In the genomic region with DNA sequence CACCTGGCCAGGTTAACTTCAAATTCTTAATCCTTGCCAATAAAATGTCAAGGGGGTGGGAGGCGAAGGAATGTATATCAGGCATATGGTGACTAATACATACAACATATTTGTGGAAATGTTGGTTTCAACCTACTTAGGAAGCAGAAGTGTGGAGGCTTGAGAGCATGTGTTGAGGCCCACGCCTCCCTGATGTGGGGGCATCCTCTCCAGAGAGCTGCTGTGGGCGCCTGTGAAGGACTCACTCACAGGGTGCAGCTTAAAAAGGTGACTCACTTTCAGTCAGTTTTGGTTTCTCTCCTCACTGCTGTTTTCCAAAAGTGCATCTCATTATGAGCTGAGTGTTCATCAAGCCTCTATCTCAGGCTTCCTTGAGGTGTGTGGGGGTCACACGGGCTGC, we compare ENCODE assay signal across 12 cellular contexts. TPM values are rescaled to one million over a fixed set of nuclear protein-coding genes. Genes with fewer than 3 reads are reported as not detected.
DNase-seq lines count a peak whose midpoint lies in the region; ATAC-seq, FAIRE-seq and TF ChIP-seq lines count a peak whose summit lies in the region.
"Had no signal": no experiment of that assay in that cellular context is flagged by ENCODE, and none has a peak within 500 bp of the region (broad histone marks: within the 10 kb centered on the region; RNA-seq: fewer than 3 reads in every experiment).

No MANE protein-coding gene starts in this region.

- peaks cover 12% of the 10 kb centered on the region for H3F3A ChIP-seq in GM23248 (ENCODE audit: insufficient read depth)

- H3K36me3 ChIP-seq in GM23248 (ENCODE audit: low read depth) (no peaks in the 10 kb centered on the region), mesenchymal stem cell (ENCODE audit: control insufficient read depth in 1 of 2, insufficient read depth in 2 of 2, low read depth in 1 of 2, low read length in 2 of 2) (no peaks in the 10 kb centered on the region)

- no peak for FAIRE-seq in RCC 7860 (lab: Jason Lieb, UNC)
- FAIRE-seq: GM12891 had no signal

- no peak overlapping the region for H2BK15ac ChIP-seq in mesenchymal stem cell (ENCODE audit: low read depth, poor library complexity, severe bottlenecking)

- peak overlapping the region in 1 of 2 experiments; percentile 32 for H3K4ac ChIP-seq in mesenchymal stem cell (ENCODE audit: low read depth in 1 of 2, low read length in 2 of 2)

- peaks cover 14% of the 10 kb centered on the region for H3K4me1 ChIP-seq in GM23248 (ENCODE audit: insufficient read depth)
- H3K4me1 ChIP-seq in mesenchymal stem cell (ENCODE audit: control insufficient read depth, insufficient read depth, low read depth, low read length), result peaks cover 3% of the 10 kb centered on the region

- in situ Hi-C loops in GM13976 (cut with MboI; ENCODE audit: low sequenced_read_pairs, unreplicated experiment) (no loop called here), GM23248 (cut with MboI) (no loop called here)

- no peak overlapping the region for H2BK5ac ChIP-seq in mesenchymal stem cell (ENCODE audit: low read depth, low read length, poor library complexity, severe bottlenecking)

- ATAC-seq in T-cell (replicated peaks in 1 of 4), result no peak
- ATAC-seq in HG03139 (IDR thresholded peaks at IDR 0.05; ENCODE audit: unreplicated experiment), result no peak

- H3K14ac ChIP-seq in mesenchymal stem cell (ENCODE audit: low read length in 2 of 2), result peak overlapping the region in 1 of 2 experiments; percentile 55

- peak overlapping the region; percentile 32 for H2AK5ac ChIP-seq in mesenchymal stem cell (ENCODE audit: low read length, severe bottlenecking)

- H3K4me1 Mint-ChIP-seq in T-cell, result no peaks in the 10 kb centered on the region
- H3K4me1 Mint-ChIP-seq in progenitor cell of endocrine pancreas (ENCODE audit: low read depth), result peaks cover 7% of the 10 kb centered on the region

- no peak overlapping the region for H4K8ac ChIP-seq in mesenchymal stem cell (ENCODE audit: low read length)

- no peaks in the 10 kb centered on the region for H3K27me3 ChIP-seq in GM23248 (replicated peaks; ENCODE audit: insufficient read depth)
- H3K27me3 ChIP-seq in mesenchymal stem cell (ENCODE audit: control insufficient read depth in 1 of 2, insufficient read depth in 1 of 2, low read length in 2 of 2), result no peaks in the 10 kb centered on the region

- no peak for TF ChIP-seq CTCF in GM13976 (IDR thresholded peaks at IDR 0.05; ENCODE audit: borderline replicate concordance, control extremely low read depth, extremely low read depth, insufficient read depth, missing control alignments)
- TF ChIP-seq CTCF in progenitor cell of endocrine pancreas (IDR thresholded peaks at IDR 0.05; ENCODE audit: unreplicated experiment), result no peak

- 50 to 56% methylated on average over 4 of the region's 4 CpGs for WGBS in GM23248 (ENCODE audit: low coverage in 1 of 2, low lambda C conversion rate in 2 of 2, missing lambda C conversion rate in 2 of 2), 2 experiments
- WGBS in mesenchymal stem cell, result 31% methylated on average over 3 of the region's 4 CpGs

- no peaks in the 10 kb centered on the region for H3K9me2 ChIP-seq in GM23248 (ENCODE audit: insufficient read depth)

- no peaks in the 10 kb centered on the region for H3K79me1 ChIP-seq in mesenchymal stem cell (replicated peaks; ENCODE audit: low read length, poor library complexity, severe bottlenecking)

- DNase-seq in GM13976 (ENCODE audit: low spot score) (peak; percentile 62), GM23248 (peak; percentile 84), RCC 7860 (ENCODE audit: low spot score) (peak; percentile 28), mesenchymal stem cell (peak; percentile 82), T-cell (no peak), DMS 273 treated with DMSO at 0.1 percent for 48 hours (lab: John Stamatoyannopoulos, UW) (no peak), progenitor cell of endocrine pancreas (ENCODE audit: low spot score, unreplicated experiment) (no peak)

- H3K4me2 ChIP-seq in GM23248 (ENCODE audit: unreplicated experiment), result peak overlapping the region; percentile 38
- no peak overlapping the region for H3K4me2 ChIP-seq in mesenchymal stem cell (ENCODE audit: low read length, poor library complexity, severe bottlenecking)

- H3K79me2 ChIP-seq in GM23248 (ENCODE audit: insufficient read depth), result no peaks in the 10 kb centered on the region

- no peaks in the 10 kb centered on the region for H3K9me3 ChIP-seq in GM23248 (ENCODE audit: low read depth)
- no peaks in the 10 kb centered on the region for H3K9me3 ChIP-seq in mesenchymal stem cell (ENCODE audit: control insufficient read depth, low read length)

- H4K91ac ChIP-seq in mesenchymal stem cell (ENCODE audit: low read length), result peak overlapping the region; percentile 63

- H3K27ac Mint-ChIP-seq in T-cell (no peak overlapping the region), progenitor cell of endocrine pancreas (no peak overlapping the region)
- H3K27ac Mint-ChIP-seq: stimulated activated naive CD8-positive, alpha-beta T cell treated with anti-CD3 and anti-CD28 coated beads, Interleukin-15, Interleukin-2, amounts not matched to agents 100 ng/mL and 50 ng/mL, for 24 hours had no signal

- H3K27ac ChIP-seq in GM23248 (no peak overlapping the region), mesenchymal stem cell (ENCODE audit: low read length, poor library complexity, severe bottlenecking) (no peak overlapping the region)

- H3K18ac ChIP-seq in mesenchymal stem cell (ENCODE audit: low read depth in 1 of 2, low read length in 2 of 2), result peak overlapping the region; percentile 56 to 78

- H3K4me3 ChIP-seq in GM23248 (no peak overlapping the region), mesenchymal stem cell (ENCODE audit: insufficient read depth in 1 of 2, low read depth in 1 of 2, low read length in 2 of 2) (peak overlapping the region in 1 of 2 experiments; percentile 14)
- H3K4me3 ChIP-seq: lung had no signal

- H3K36me3 Mint-ChIP-seq in T-cell (no peaks in the 10 kb centered on the region), progenitor cell of endocrine pancreas (ENCODE audit: insufficient read depth) (peaks cover 10% of the 10 kb centered on the region)

- no peaks in the 10 kb centered on the region for H3K9me3 Mint-ChIP-seq in T-cell
- no peaks in the 10 kb centered on the region for H3K9me3 Mint-ChIP-seq in progenitor cell of endocrine pancreas (ENCODE audit: low read depth)
- H3K9me3 Mint-ChIP-seq: stimulated activated naive CD8-positive, alpha-beta T cell treated with anti-CD3 and anti-CD28 coated beads, Interleukin-15, Interleukin-2, amounts not matched to agents 100 ng/mL and 50 ng/mL, for 24 hours had no signal

- peak overlapping the region in 1 of 2 experiments; percentile 94 for H2BK12ac ChIP-seq in mesenchymal stem cell (ENCODE audit: low read length in 2 of 2)

- H3K4me3 Mint-ChIP-seq in T-cell, result no peak overlapping the region
- no peak overlapping the region for H3K4me3 Mint-ChIP-seq in progenitor cell of endocrine pancreas (ENCODE audit: low read depth)
- H3K4me3 Mint-ChIP-seq: stimulated activated naive CD8-positive, alpha-beta T cell treated with anti-CD3 and anti-CD28 coated beads, Interleukin-15, Interleukin-2, amounts not matched to agents 100 ng/mL and 50 ng/mL, for 24 hours had no signal

- no peak overlapping the region for H2BK120ac ChIP-seq in mesenchymal stem cell (ENCODE audit: low read depth, low read length)

- H3K27me3 Mint-ChIP-seq in T-cell (no peaks in the 10 kb centered on the region), progenitor cell of endocrine pancreas (no peaks in the 10 kb centered on the region)

- H3K9ac ChIP-seq in GM23248 (no peak overlapping the region), mesenchymal stem cell (ENCODE audit: low read length) (peak overlapping the region; percentile 15)

- POLR2A ChIA-PET in T-cell (lab: Charles Lee), result no interaction called here

- CTCF ChIA-PET in T-cell (lab: Charles Lee), result interaction anchor here in 1 of 2 donors (0.6 kb wide), 1 partner anchor 661 kb away, joined by 4 read pairs; no protein-coding TSS in a partner anchor

- H4K20me1 ChIP-seq in GM23248 (ENCODE audit: insufficient read depth), result no peaks in the 10 kb centered on the region

- H2AFZ ChIP-seq in GM23248, result no peak overlapping the region
- H2AFZ ChIP-seq in mesenchymal stem cell (ENCODE audit: low read depth, low read length), result no peak overlapping the region

- H3K23ac ChIP-seq in mesenchymal stem cell (ENCODE audit: low read length in 2 of 2), result no peak overlapping the region

RNA-seq across cellular contexts. Expression of a gene that starts 27.5 kb away (rescaled TPM):
- total RNA-seq in GM23248 (2014; rRNA removed; shearing (Covaris generic)), result 9.4 and 10.9 TPM in 2 replicates
- 6.3 and 6.7 TPM in 2 replicates for polyA plus RNA-seq in GM23248 (2016; fragmentation: Nextera tagmentation; extraction: Ambion mirVana)
- 11.7 TPM for polyA plus RNA-seq in mesenchymal stem cell (2013, experiment 1 of 2)
- 11.7 TPM for polyA plus RNA-seq in mesenchymal stem cell (2013, experiment 2 of 2)
- total RNA-seq in T-cell, result under 1 TPM in 1 of 5 donors, not detected in 4; 0.45 TPM
- 19.8 and 21.7 TPM in 2 replicates for total RNA-seq in progenitor cell of endocrine pancreas
- total RNA-seq: NCI-H460 had no signal

Comparison
In these comparisons a context has a peak if more than half of its experiments do, and no peak if none do; other contexts are left out.
1. DNase-seq: peak in GM13976 (single experiment), GM23248 (single experiment), RCC 7860 (single experiment) and mesenchymal stem cell (single experiment); none in T-cell (0 of 34), DMS 273 treated with DMSO at 0.1 percent for 48 hours (single experiment) and progenitor cell of endocrine pancreas (single experiment).